Comparison of ENCODE assay signal across 1 cellular context in genomic region chr2:61763605-61764034, GRCh38.
TF ChIP-seq lines count a peak whose summit lies in the region.

No MANE protein-coding gene starts in this region.

TF ChIP-seq in HepG2, 621 proteins besides CTCF, POLR2A, EP300 and RAD21 (continued from another document):
- TF ChIP-seq TRAFD1 (CRISPR knock-in tag; IDR thresholded peaks at IDR 0.05; ENCODE audit: borderline replicate concordance) (no peak), MED8 (CRISPR knock-in tag; IDR thresholded peaks at IDR 0.05; ENCODE audit: insufficient replicate concordance) (no peak), TSC22D2 (CRISPR knock-in tag; IDR thresholded peaks at IDR 0.05; ENCODE audit: borderline replicate concordance) (no peak), HOXA7 (CRISPR knock-in tag; IDR thresholded peaks at IDR 0.05) (no peak), SPEN (CRISPR knock-in tag; IDR thresholded peaks at IDR 0.05; ENCODE audit: low read depth) (no peak; the same call in 1 of the 2 replicates), ZBTB39 (CRISPR knock-in tag; IDR thresholded peaks at IDR 0.05) (no peak), SRSF9 (IDR thresholded peaks at IDR 0.05; ENCODE audit: borderline replicate concordance, insufficient read depth, low read depth, low read length, poor library complexity, severe bottlenecking) (no peak), ZNF564 (CRISPR knock-in tag; IDR thresholded peaks at IDR 0.05) (no peak), NR3C1 (CRISPR knock-in tag; IDR thresholded peaks at IDR 0.05) (no peak), PBX2 (CRISPR knock-in tag; IDR thresholded peaks at IDR 0.05) (no peak), DMTF1 (CRISPR knock-in tag; IDR thresholded peaks at IDR 0.05) (no peak), NFKB2 (CRISPR knock-in tag; IDR thresholded peaks at IDR 0.05; ENCODE audit: borderline replicate concordance) (peak; percentile 13; the same call in 1 of the 2 replicates)
